ENCODE assay signal across 21 cellular contexts in genomic region chr3:42403737-42404136, GRCh38. TPM values are rescaled to one million over a fixed set of nuclear protein-coding genes. Genes with fewer than 3 reads are reported as not detected.
A peak's percentile ranks its signal among the peaks of the same experiment; 100 is the strongest.
DNase-seq lines count a peak whose midpoint lies in the region; ATAC-seq and TF ChIP-seq lines count a peak whose summit lies in the region.
"Had no signal": no experiment of that assay in that cellular context is flagged by ENCODE, and none has a peak within 500 bp of the region (broad histone marks: within the 10 kb centered on the region; RNA-seq: fewer than 3 reads in every experiment).

No MANE protein-coding gene starts in this region.

- no peaks in the 10 kb centered on the region for H3K27me3 Mint-ChIP-seq in activated CD4-positive, alpha-beta T cell treated with anti-CD3 and anti-CD28 coated beads for 36 hours
- H3K27me3 Mint-ChIP-seq: CD4-positive, alpha-beta T cell had no signal

- no peak for TF ChIP-seq POLR2A in adrenal gland (IDR thresholded peaks at IDR 0.05)

- H3K27me3 ChIP-seq in adrenal gland: no peaks in the 10 kb centered on the region
- H3K27me3 ChIP-seq: BE2C had no signal

- no peak for ATAC-seq in activated CD4-positive, alpha-beta T cell treated with anti-CD3 and anti-CD28 coated beads for 36 hours
- no peak for ATAC-seq in GM21786 (IDR thresholded peaks at IDR 0.05; ENCODE audit: unreplicated experiment)
- ATAC-seq: HepG2 had no signal

- DNase-seq in activated CD4-positive, alpha-beta T cell treated with anti-CD3 and anti-CD28 coated beads for 36 hours: peak; percentile 17
- no peak for DNase-seq in activated CD4-positive, alpha-beta T cell treated with anti-CD3 and anti-CD28 coated beads for 4 hours
- peak; percentile 19 for DNase-seq in Daoy (ENCODE audit: low read depth)
- peak; percentile 44 for DNase-seq in RPMI8226
- peak; percentile 19 for DNase-seq in epithelial cell of esophagus (ENCODE audit: low read depth)
- no peak for DNase-seq in cerebellum (ENCODE audit: low spot score)
- no peak for DNase-seq in adrenal gland
- DNase-seq: BE2C; CD4-positive, alpha-beta T cell; DMS153; KG1; NCI-H1436; NCI-H1930; NCI-H226; NCI-H524; NCI-H82; PC-9 had no signal

- no peak for TF ChIP-seq CTCF in epithelial cell of esophagus (IDR thresholded peaks at IDR 0.05; ENCODE audit: insufficient read depth, low read depth, low read length, missing control alignments)
- TF ChIP-seq CTCF in adrenal gland (IDR thresholded peaks at IDR 0.05): no peak

- no peaks in the 10 kb centered on the region for H3K36me3 ChIP-seq in adrenal gland (replicated peaks in 1 of 2)
- H3K36me3 ChIP-seq: BE2C had no signal

- H3K27ac Mint-ChIP-seq in activated CD4-positive, alpha-beta T cell treated with anti-CD3 and anti-CD28 coated beads for 36 hours: no peak overlapping the region
- H3K27ac Mint-ChIP-seq: CD4-positive, alpha-beta T cell had no signal

- CTCF ChIA-PET in activated CD4-positive, alpha-beta T cell treated with anti-CD3 and anti-CD28 coated beads for 36 hours (lab: Charles Lee): no interaction called here

- H3K9me3 ChIP-seq in adrenal gland (replicated peaks in 1 of 3): no peaks in the 10 kb centered on the region
- H3K9me3 ChIP-seq: BE2C had no signal

- no peaks in the 10 kb centered on the region for H3K9me3 Mint-ChIP-seq in activated CD4-positive, alpha-beta T cell treated with anti-CD3 and anti-CD28 coated beads for 36 hours (ENCODE audit: low read depth)
- H3K9me3 Mint-ChIP-seq: CD4-positive, alpha-beta T cell had no signal

- H3K4me3 ChIP-seq in epithelial cell of esophagus (ENCODE audit: low read length): no peak overlapping the region
- no peak overlapping the region for H3K4me3 ChIP-seq in adrenal gland
- H3K4me3 ChIP-seq: PC-9 had no signal

- H3K4me1 Mint-ChIP-seq in activated CD4-positive, alpha-beta T cell treated with anti-CD3 and anti-CD28 coated beads for 36 hours: peaks cover 4% of the 10 kb centered on the region

- POLR2A ChIA-PET in activated CD4-positive, alpha-beta T cell treated with anti-CD3 and anti-CD28 coated beads for 36 hours (lab: Charles Lee): no interaction called here

- WGBS in adrenal gland, 4 donors: 36 to 60% (median 47%) methylated on average over 3 of the region's 3 CpGs

- no peaks in the 10 kb centered on the region for H3K36me3 Mint-ChIP-seq in activated CD4-positive, alpha-beta T cell treated with anti-CD3 and anti-CD28 coated beads for 36 hours (ENCODE audit: low read depth)

- intact Hi-C loops in activated CD4-positive, alpha-beta T cell treated with anti-CD3 and anti-CD28 coated beads for 36 hours (cut with DNase I, micrococcal nuclease): no loop called here
- intact Hi-C loops in adrenal gland (cut with DNase I): no loop called here

- H3K27ac ChIP-seq in adrenal gland: no peak overlapping the region
- H3K27ac ChIP-seq: PC-9 had no signal

- H3K4me3 Mint-ChIP-seq in activated CD4-positive, alpha-beta T cell treated with anti-CD3 and anti-CD28 coated beads for 36 hours: no peak overlapping the region
- H3K4me3 Mint-ChIP-seq: CD4-positive, alpha-beta T cell had no signal

- no peaks in the 10 kb centered on the region for H3K4me1 ChIP-seq in adrenal gland (replicated peaks in 1 of 2)
- H3K4me1 ChIP-seq: BE2C had no signal

RNA-seq across cellular contexts. Expression of gene LYZL4, which starts 6.7 kb away (rescaled TPM):
- not detected for total RNA-seq in activated CD4-positive, alpha-beta T cell treated with anti-CD3 and anti-CD28 coated beads for 36 hours
- total RNA-seq in Daoy (2014; rRNA removed; shearing (Covaris generic)): 0.23 TPM in 1 of 2 replicates, not detected in the other
- total RNA-seq in cerebellum (not detected), adrenal gland (not detected)
- not detected for polyA plus RNA-seq in adrenal gland
- total RNA-seq: A172; CD4-positive, alpha-beta T cell; HepG2; PC-9; SK-MEL-5 had no signal
- polyA plus RNA-seq: HepG2 had no signal

Comparison
In these comparisons a context has a peak if more than half of its experiments do, and no peak if none do; other contexts are left out.
1. DNase-seq: peak in activated CD4-positive, alpha-beta T cell treated with anti-CD3 and anti-CD28 coated beads for 36 hours (single experiment), Daoy (single experiment), RPMI8226 (single experiment) and epithelial cell of esophagus (single experiment); none in activated CD4-positive, alpha-beta T cell treated with anti-CD3 and anti-CD28 coated beads for 4 hours (0 of 2), cerebellum (single experiment) and adrenal gland (0 of 7).